ENCODE assay signal across 1 cellular context in genomic region chr4:86927843-86928395, GRCh38.
TF ChIP-seq lines count a peak whose summit lies in the region.

No MANE protein-coding gene starts in this region.

TF ChIP-seq in HepG2, 621 proteins besides CTCF, POLR2A, EP300 and RAD21 (continued from another document):
- TF ChIP-seq ZHX1 (CRISPR knock-in tag; IDR thresholded peaks at IDR 0.05; ENCODE audit: low read depth) (no peak), GTF2F1 (IDR thresholded peaks at IDR 0.05; ENCODE audit: low read length) (no peak), SOX5 (CRISPR knock-in tag; IDR thresholded peaks at IDR 0.05; ENCODE audit: borderline replicate concordance) (peak; percentile 13; the same call in 1 of the 2 replicates), ZNF652 (CRISPR knock-in tag; IDR thresholded peaks at IDR 0.05; ENCODE audit: borderline replicate concordance, low read depth) (no peak), NCOA2 (CRISPR knock-in tag; IDR thresholded peaks at IDR 0.05) (peak; percentile 27; the same call in 1 of the 2 replicates), CREM (IDR thresholded peaks at IDR 0.05) (peak; percentile 10; the same call in 1 of the 2 replicates), CREM (CRISPR knock-in tag; IDR thresholded peaks at IDR 0.05) (no peak)
- TF ChIP-seq, protein P1, sequence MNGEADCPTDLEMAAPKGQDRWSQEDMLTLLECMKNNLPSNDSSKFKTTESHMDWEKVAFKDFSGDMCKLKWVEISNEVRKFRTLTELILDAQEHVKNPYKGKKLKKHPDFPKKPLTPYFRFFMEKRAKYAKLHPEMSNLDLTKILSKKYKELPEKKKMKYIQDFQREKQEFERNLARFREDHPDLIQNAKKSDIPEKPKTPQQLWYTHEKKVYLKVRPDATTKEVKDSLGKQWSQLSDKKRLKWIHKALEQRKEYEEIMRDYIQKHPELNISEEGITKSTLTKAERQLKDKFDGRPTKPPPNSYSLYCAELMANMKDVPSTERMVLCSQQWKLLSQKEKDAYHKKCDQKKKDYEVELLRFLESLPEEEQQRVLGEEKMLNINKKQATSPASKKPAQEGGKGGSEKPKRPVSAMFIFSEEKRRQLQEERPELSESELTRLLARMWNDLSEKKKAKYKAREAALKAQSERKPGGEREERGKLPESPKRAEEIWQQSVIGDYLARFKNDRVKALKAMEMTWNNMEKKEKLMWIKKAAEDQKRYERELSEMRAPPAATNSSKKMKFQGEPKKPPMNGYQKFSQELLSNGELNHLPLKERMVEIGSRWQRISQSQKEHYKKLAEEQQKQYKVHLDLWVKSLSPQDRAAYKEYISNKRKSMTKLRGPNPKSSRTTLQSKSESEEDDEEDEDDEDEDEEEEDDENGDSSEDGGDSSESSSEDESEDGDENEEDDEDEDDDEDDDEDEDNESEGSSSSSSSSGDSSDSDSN (CRISPR knock-in tag; IDR thresholded peaks at IDR 0.05) = no peak
